15 cellular contexts compared by ENCODE assay signal in the genomic region with DNA sequence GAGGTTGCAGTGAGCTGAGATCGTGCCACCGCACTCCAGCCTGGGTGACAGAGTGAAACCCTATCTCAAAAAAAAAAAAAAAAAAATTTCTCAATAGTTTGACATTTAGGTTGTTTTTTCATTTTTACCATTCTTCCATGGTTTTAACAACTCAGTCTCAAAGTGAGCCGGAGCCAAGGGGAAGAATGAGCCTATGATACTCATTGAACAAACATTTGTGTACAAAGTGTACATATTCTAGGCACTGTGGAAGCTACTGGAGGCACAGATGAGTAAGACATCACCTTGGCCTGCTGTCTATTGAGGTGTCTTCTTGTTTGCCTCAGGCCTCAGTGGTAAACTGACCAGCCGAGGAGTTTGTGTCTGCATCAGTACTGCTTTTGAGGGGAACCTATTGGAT. TPM values are rescaled to one million over a fixed set of nuclear protein-coding genes. Genes with fewer than 3 reads are reported as not detected.
DNase-seq lines count a peak whose midpoint lies in the region; ATAC-seq and TF ChIP-seq lines count a peak whose summit lies in the region.
"Had no signal": no experiment of that assay in that cellular context is flagged by ENCODE, and none has a peak within 500 bp of the region (broad histone marks: within the 10 kb centered on the region; RNA-seq: fewer than 3 reads in every experiment).

No MANE protein-coding gene starts in this region.

- no peak overlapping the region for H3K4me3 ChIP-seq in right atrium auricular region
- H3K4me3 ChIP-seq: BLaER1 had no signal

- no peaks in the 10 kb centered on the region for H3K27me3 ChIP-seq in right atrium auricular region
- H3K27me3 ChIP-seq: BLaER1 had no signal

- H3K4me1 ChIP-seq in right atrium auricular region = peaks cover 0 to 4% of the 10 kb centered on the region in 2 donors

- TF ChIP-seq CTCF in activated CD8-positive, alpha-beta T cell treated with anti-CD3 and anti-CD28 coated beads for 36 hours (IDR thresholded peaks at IDR 0.05) = no peak
- no peak for TF ChIP-seq CTCF in right atrium auricular region (IDR thresholded peaks at IDR 0.05)

- intact Hi-C loops in activated CD8-positive, alpha-beta T cell treated with anti-CD3 and anti-CD28 coated beads for 36 hours (cut with micrococcal nuclease) = no loop called here
- intact Hi-C loops in left ventricle myocardium superior (cut with micrococcal nuclease) = no loop called here

- peak; percentile 17 for DNase-seq in activated CD8-positive, alpha-beta T cell treated with anti-CD3 and anti-CD28 coated beads, Interleukin-2, amount 10 ng/mL, durations not matched to agents 7 days and 5 days
- no peak for DNase-seq in activated CD8-positive, alpha-beta T cell treated with anti-CD3 and anti-CD28 coated beads for 36 hours
- peak; percentile 4 for DNase-seq in right atrium auricular region (ENCODE audit: low spot score)
- DNase-seq in left ventricle myocardium superior = no peak
- DNase-seq in fibroblast of gingiva (ENCODE audit: low read depth) = peak; percentile 22
- peak; percentile 29 for DNase-seq in ureter (ENCODE audit: low spot score)
- DNase-seq in NCI-H2029 (lab: John Stamatoyannopoulos, UW) = no peak
- no peak for DNase-seq in NAMALWA (ENCODE audit: low spot score)
- DNase-seq: AML-193; Calu3; CD4-positive, CD25-positive, alpha-beta regulatory T cell; DMS 273 treated with DMSO at 0.1 percent for 48 hours; HCEC 1CT had no signal

- H3K4me3 Mint-ChIP-seq in activated CD8-positive, alpha-beta T cell treated with anti-CD3 and anti-CD28 coated beads, Interleukin-2, amount 10 ng/mL, durations not matched to agents 7 days and 5 days = no peak overlapping the region
- no peak overlapping the region for H3K4me3 Mint-ChIP-seq in activated CD8-positive, alpha-beta T cell treated with anti-CD3 and anti-CD28 coated beads for 36 hours
- H3K4me3 Mint-ChIP-seq: CD4-positive, CD25-positive, alpha-beta regulatory T cell had no signal

- no peaks in the 10 kb centered on the region for H3K9me3 Mint-ChIP-seq in activated CD8-positive, alpha-beta T cell treated with anti-CD3 and anti-CD28 coated beads, Interleukin-2, amount 10 ng/mL, durations not matched to agents 7 days and 5 days (ENCODE audit: insufficient read depth)
- no peaks in the 10 kb centered on the region for H3K9me3 Mint-ChIP-seq in activated CD8-positive, alpha-beta T cell treated with anti-CD3 and anti-CD28 coated beads for 36 hours
- H3K9me3 Mint-ChIP-seq: CD4-positive, CD25-positive, alpha-beta regulatory T cell had no signal

- no peaks in the 10 kb centered on the region for H3K36me3 ChIP-seq in right atrium auricular region

- no peaks in the 10 kb centered on the region for H3K9me3 ChIP-seq in right atrium auricular region

- H3K36me3 Mint-ChIP-seq in activated CD8-positive, alpha-beta T cell treated with anti-CD3 and anti-CD28 coated beads, Interleukin-2, amount 10 ng/mL, durations not matched to agents 7 days and 5 days (ENCODE audit: low read depth) = peaks cover 69% of the 10 kb centered on the region
- peaks cover 56% of the 10 kb centered on the region for H3K36me3 Mint-ChIP-seq in activated CD8-positive, alpha-beta T cell treated with anti-CD3 and anti-CD28 coated beads for 36 hours (ENCODE audit: low read depth)

- H3K27ac Mint-ChIP-seq in activated CD8-positive, alpha-beta T cell treated with anti-CD3 and anti-CD28 coated beads, Interleukin-2, amount 10 ng/mL, durations not matched to agents 7 days and 5 days = no peak overlapping the region
- no peak overlapping the region for H3K27ac Mint-ChIP-seq in activated CD8-positive, alpha-beta T cell treated with anti-CD3 and anti-CD28 coated beads for 36 hours

- POLR2A ChIA-PET in activated CD8-positive, alpha-beta T cell treated with anti-CD3 and anti-CD28 coated beads, Interleukin-2, amount 10 ng/mL, durations not matched to agents 7 days and 5 days (lab: Charles Lee) = interaction anchor here (0.6 kb wide), 1 partner anchor 549 kb away, joined by 3 read pairs; no protein-coding TSS in a partner anchor
- POLR2A ChIA-PET in activated CD8-positive, alpha-beta T cell treated with anti-CD3 and anti-CD28 coated beads for 36 hours (lab: Charles Lee) = interaction anchor here (1.1 to 1.2 kb wide), 2 partner anchors 16 kb away, joined by 3 read pairs; no protein-coding TSS in a partner anchor

- H3K27ac ChIP-seq in right atrium auricular region = no peak overlapping the region
- H3K27ac ChIP-seq: 22Rv1, BLaER1 had no signal

- H3K27me3 Mint-ChIP-seq in activated CD8-positive, alpha-beta T cell treated with anti-CD3 and anti-CD28 coated beads, Interleukin-2, amount 10 ng/mL, durations not matched to agents 7 days and 5 days (ENCODE audit: low read depth) = no peaks in the 10 kb centered on the region
- no peaks in the 10 kb centered on the region for H3K27me3 Mint-ChIP-seq in activated CD8-positive, alpha-beta T cell treated with anti-CD3 and anti-CD28 coated beads for 36 hours
- H3K27me3 Mint-ChIP-seq: CD4-positive, CD25-positive, alpha-beta regulatory T cell had no signal

- H3K4me1 Mint-ChIP-seq in activated CD8-positive, alpha-beta T cell treated with anti-CD3 and anti-CD28 coated beads, Interleukin-2, amount 10 ng/mL, durations not matched to agents 7 days and 5 days (ENCODE audit: low read depth) = peaks cover 8% of the 10 kb centered on the region
- no peaks in the 10 kb centered on the region for H3K4me1 Mint-ChIP-seq in activated CD8-positive, alpha-beta T cell treated with anti-CD3 and anti-CD28 coated beads for 36 hours (ENCODE audit: low read depth)

- no peak for ATAC-seq in activated CD8-positive, alpha-beta T cell treated with anti-CD3 and anti-CD28 coated beads, Interleukin-2, amount 10 ng/mL, durations not matched to agents 7 days and 5 days
- ATAC-seq in activated CD8-positive, alpha-beta T cell treated with anti-CD3 and anti-CD28 coated beads for 36 hours = no peak
- ATAC-seq in left ventricle myocardium superior = no peak

- CTCF ChIA-PET in activated CD8-positive, alpha-beta T cell treated with anti-CD3 and anti-CD28 coated beads, Interleukin-2, amount 10 ng/mL, durations not matched to agents 7 days and 5 days (lab: Charles Lee) = interaction anchor here (0.9 to 4.3 kb wide), 3 partner anchors 12 to 406 kb away, joined by 3 to 13 read pairs (median 5); no protein-coding TSS in a partner anchor
- CTCF ChIA-PET in activated CD8-positive, alpha-beta T cell treated with anti-CD3 and anti-CD28 coated beads for 36 hours (lab: Charles Lee) = interaction anchor here (0.8 to 5.1 kb wide), 3 partner anchors 11 to 405 kb away, joined by 3 to 26 read pairs (median 11); no protein-coding TSS in a partner anchor

RNA-seq across cellular contexts. Expression of a gene that starts 21.9 kb away (rescaled TPM):
- 10 to 100 TPM; 53.9 to 56.1 TPM for total RNA-seq in activated CD8-positive, alpha-beta T cell treated with anti-CD3 and anti-CD28 coated beads, Interleukin-2, amount 10 ng/mL, durations not matched to agents 7 days and 5 days
- total RNA-seq in activated CD8-positive, alpha-beta T cell treated with anti-CD3 and anti-CD28 coated beads for 36 hours = 10 to 100 TPM; 40.7 to 41.9 TPM
- total RNA-seq in right atrium auricular region = 1 to 10 TPM; 1.2 to 1.7 TPM
- total RNA-seq in left ventricle myocardium superior = 2.2 TPM
- 7.7 TPM for total RNA-seq in ureter

RNA-seq across cellular contexts. Expression of a gene that starts 22.0 kb away (rescaled TPM):
- 10 to 100 TPM; 28.9 to 32.9 TPM for total RNA-seq in activated CD8-positive, alpha-beta T cell treated with anti-CD3 and anti-CD28 coated beads, Interleukin-2, amount 10 ng/mL, durations not matched to agents 7 days and 5 days
- 10 to 100 TPM; 23.2 to 24.9 TPM for total RNA-seq in activated CD8-positive, alpha-beta T cell treated with anti-CD3 and anti-CD28 coated beads for 36 hours
- total RNA-seq in right atrium auricular region = 10 to 100 TPM; 12.8 to 17.7 TPM
- total RNA-seq in left ventricle myocardium superior = 28.2 TPM
- 38.4 TPM for total RNA-seq in ureter

Comparison
In these comparisons a context has a peak if more than half of its experiments do, and no peak if none do; other contexts are left out.
1. DNase-seq: peak in activated CD8-positive, alpha-beta T cell treated with anti-CD3 and anti-CD28 coated beads, Interleukin-2, amount 10 ng/mL, durations not matched to agents 7 days and 5 days (single experiment), right atrium auricular region (single experiment), fibroblast of gingiva (single experiment) and ureter (single experiment); none in activated CD8-positive, alpha-beta T cell treated with anti-CD3 and anti-CD28 coated beads for 36 hours (single experiment), left ventricle myocardium superior (single experiment), NCI-H2029 (single experiment) and NAMALWA (single experiment).